In the genomic region with DNA sequence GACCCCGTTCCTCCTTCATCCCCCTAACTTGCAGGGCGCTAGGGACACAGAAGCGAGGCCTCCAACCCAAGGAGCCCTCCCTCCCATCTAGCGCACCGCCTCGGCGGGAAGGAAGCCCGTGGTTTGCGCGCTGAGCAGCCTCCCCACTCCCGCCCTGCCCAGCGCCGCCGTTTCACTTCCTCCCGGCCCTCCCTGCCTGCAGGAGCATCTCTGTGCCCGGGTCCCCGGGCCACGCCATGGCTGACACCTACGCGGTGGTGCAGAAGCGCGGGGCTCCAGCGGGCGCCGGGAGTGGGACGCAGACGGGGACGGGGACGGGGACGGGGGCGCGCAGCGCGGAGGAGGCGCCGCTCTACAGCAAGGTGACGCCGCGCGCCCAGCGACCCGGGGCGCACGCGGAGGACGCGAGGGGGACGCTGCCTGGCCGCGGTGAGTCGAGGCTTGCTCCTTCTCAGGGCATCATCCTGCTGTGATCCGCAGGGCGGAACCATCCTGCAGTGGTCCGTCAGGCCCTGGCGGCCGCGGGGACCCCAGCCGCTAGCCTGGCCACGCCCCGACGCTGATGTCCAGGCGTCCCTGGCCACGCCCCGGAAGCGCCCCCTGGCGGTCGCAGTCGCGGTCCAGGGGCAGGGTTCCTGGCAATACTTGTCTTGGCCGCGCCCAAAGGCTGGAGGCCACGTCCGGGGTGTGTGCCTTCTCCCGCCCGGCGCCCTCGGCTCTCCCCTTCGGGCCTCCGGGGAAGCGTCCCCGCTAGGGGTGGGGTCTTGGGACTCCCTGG, we compare ENCODE assay signal across 8 cellular contexts.
DNase-seq lines count a peak whose midpoint lies in the region; ATAC-seq and TF ChIP-seq lines count a peak whose summit lies in the region.

No MANE protein-coding gene starts in this region.

- H3K4me3 ChIP-seq in WERI-Rb-1 (ENCODE audit: low read depth, low read length) (peak overlapping the region; percentile 77), cardiac fibroblast (replicated peaks in 1 of 2; ENCODE audit: low read depth in 2 of 2, low read length in 2 of 2) (peak overlapping the region; percentile 85 to 87)

- H3K27ac ChIP-seq in WERI-Rb-1, result peak overlapping the region; percentile 92

- DNase-seq in NCI-H524 (lab: John Stamatoyannopoulos, UW) (peak; percentile 55 to 81), NCI-H524 treated with DMSO at 0.1 percent for 48 hours (lab: John Stamatoyannopoulos, UW) (no peak), NCI-H1436 (lab: John Stamatoyannopoulos, UW) (peak; percentile 70), WERI-Rb-1 (peak; percentile 94), cardiac fibroblast (ENCODE audit: low read depth in 2 of 2) (peak; percentile 85 to 88), islet precursor cell (peak; percentile 96)
- DNase-seq in stimulated activated CD4-positive, alpha-beta T cell treated with anti-CD3 and anti-CD28 coated beads, Interleukin-12 subunit alpha, Interleukin-12 subunit beta, amount 100 ng/mL, for 4 hours, result peak; percentile 70

- no peaks in the 10 kb centered on the region for H3K9me3 ChIP-seq in WERI-Rb-1 (ENCODE audit: severe bottlenecking)

- peak; percentile 75 for ATAC-seq in HG02763 (IDR thresholded peaks at IDR 0.05; ENCODE audit: unreplicated experiment)

- no peaks in the 10 kb centered on the region for H3K27me3 ChIP-seq in WERI-Rb-1 (ENCODE audit: insufficient read depth, low read depth, severe bottlenecking)

- peak; percentile 89 for TF ChIP-seq CTCF in WERI-Rb-1 (IDR thresholded peaks at IDR 0.05; ENCODE audit: low read depth, low read length)
- TF ChIP-seq CTCF in cardiac fibroblast (IDR thresholded peaks at IDR 0.05; ENCODE audit: low read depth, low read length), result peak; percentile 70

- peaks cover 3% of the 10 kb centered on the region; the same call in 1 of the 2 replicates for H3K36me3 ChIP-seq in WERI-Rb-1
